14 cellular contexts compared by ENCODE assay signal in the genomic region with DNA sequence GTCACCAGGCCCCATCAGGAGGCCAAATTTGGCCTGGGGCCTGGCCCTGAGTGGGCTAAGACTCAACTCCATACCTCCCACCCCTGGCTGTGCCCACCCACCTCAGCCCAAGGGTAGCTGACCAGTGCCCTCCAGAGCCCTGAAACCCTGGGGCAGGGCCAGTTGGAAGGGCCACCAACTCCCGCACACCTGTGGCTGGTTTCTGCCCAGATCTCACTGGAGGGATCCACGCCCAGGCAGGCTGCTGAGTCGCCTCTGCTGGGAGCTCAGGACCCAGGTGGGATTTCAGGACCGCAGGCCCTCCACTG. TPM values are rescaled to one million over a fixed set of nuclear protein-coding genes. Genes with fewer than 3 reads are reported as not detected.
DNase-seq lines count a peak whose midpoint lies in the region; ATAC-seq and TF ChIP-seq lines count a peak whose summit lies in the region.
"Had no signal": no experiment of that assay in that cellular context is flagged by ENCODE, and none has a peak within 500 bp of the region (broad histone marks: within the 10 kb centered on the region; RNA-seq: fewer than 3 reads in every experiment).

No MANE protein-coding gene starts in this region.

- intact Hi-C loops in vagina (cut with DNase I), result no loop called here

- peak overlapping the region; percentile 61; the same call in 1 of the 2 replicates for H3K9ac ChIP-seq in SK-N-SH

- no peaks in the 10 kb centered on the region for H3K36me3 ChIP-seq in SK-N-SH (replicated peaks in 1 of 2; ENCODE audit: control insufficient read depth in 1 of 2, insufficient read depth in 2 of 2, low read length in 1 of 2)
- H3K36me3 ChIP-seq in neutrophil, result no peaks in the 10 kb centered on the region
- no peaks in the 10 kb centered on the region for H3K36me3 ChIP-seq in vagina
- H3K36me3 ChIP-seq: MG63 had no signal

- no peaks in the 10 kb centered on the region for H3K9me3 Mint-ChIP-seq in T-helper 2 cell treated with Interferon-gamma antibody and Interleukin-4, amounts not matched to agents 5 μg/mL and 100 μg/mL, for 36 hours

- ATAC-seq in SK-N-SH treated with all-trans-retinoic acid at 6 μM for 48 hours (no peak; the same call in 2 of the 3 replicates), GM21737 (IDR thresholded peaks at IDR 0.05; ENCODE audit: unreplicated experiment) (no peak)
- ATAC-seq: stimulated activated naive CD8-positive, alpha-beta T cell treated with anti-CD3 and anti-CD28 coated beads, Interleukin-15, Interleukin-2, amounts not matched to agents 100 U/mL and 50 U/mL, for 24 hours had no signal

- H4K20me1 ChIP-seq in SK-N-SH (ENCODE audit: insufficient read depth), result no peaks in the 10 kb centered on the region

- H3F3A ChIP-seq in SK-N-SH (replicated peaks; ENCODE audit: insufficient read depth), result no peaks in the 10 kb centered on the region

- H3K27ac ChIP-seq in SK-N-SH (ENCODE audit: low read depth in 2 of 2, low read length in 1 of 2), result no peak overlapping the region; a peak in 1 of 4 replicates
- peak overlapping the region; percentile 81 for H3K27ac ChIP-seq in epithelial cell of prostate
- H3K27ac ChIP-seq in neutrophil, result peak overlapping the region; percentile 98
- peak overlapping the region; percentile 78 for H3K27ac ChIP-seq in vagina

- TF ChIP-seq CTCF in SK-N-SH (IDR thresholded peaks at IDR 0.05) (no peak), neutrophil (IDR thresholded peaks at IDR 0.05) (no peak), vagina (IDR thresholded peaks at IDR 0.05) (no peak)

- TF ChIP-seq EP300 in SK-N-SH (IDR thresholded peaks at IDR 0.05; ENCODE audit: borderline replicate concordance in 1 of 2, low read depth in 1 of 2, low read length in 1 of 2), result no peak

- H3K4me3 Mint-ChIP-seq in T-helper 2 cell treated with Interferon-gamma antibody and Interleukin-4, amounts not matched to agents 5 μg/mL and 100 μg/mL, for 36 hours, result no peak overlapping the region

- no peaks in the 10 kb centered on the region for H3K9me2 ChIP-seq in SK-N-SH

- CTCF ChIA-PET in SK-N-SH (lab: Yijun Ruan, JAX), result interaction anchor here (0.9 to 2.1 kb wide), 3 partner anchors 30 to 78 kb away, joined by 3 to 9 read pairs (median 3); no protein-coding TSS in a partner anchor

- H3K4me1 ChIP-seq in SK-N-SH (ENCODE audit: control insufficient read depth in 1 of 2, insufficient read depth in 2 of 2, low read depth in 1 of 2, low read length in 1 of 2), result peaks cover 13 to 44% of the 10 kb centered on the region in 2 experiments; a peak in 3 of 4 replicates
- H3K4me1 ChIP-seq in neutrophil (ENCODE audit: control insufficient read depth in 1 of 2, insufficient read depth in 1 of 2, low read depth in 1 of 2, low read length in 1 of 2), result peaks cover 41 to 50% of the 10 kb centered on the region in 2 experiments
- H3K4me1 ChIP-seq in vagina, result peaks cover 60% of the 10 kb centered on the region

- no peaks in the 10 kb centered on the region for H3K36me3 Mint-ChIP-seq in T-helper 2 cell treated with Interferon-gamma antibody and Interleukin-4, amounts not matched to agents 5 μg/mL and 100 μg/mL, for 36 hours (ENCODE audit: low read depth)

- no peak overlapping the region for H3K27ac Mint-ChIP-seq in T-helper 2 cell treated with Interferon-gamma antibody and Interleukin-4, amounts not matched to agents 5 μg/mL and 100 μg/mL, for 36 hours

- no CpG with 5 or more reads among the region's 4 CpGs for WGBS in SK-N-SH (ENCODE audit: low lambda C conversion rate)

- DNase-seq in SK-N-SH (no peak), epithelial cell of prostate (ENCODE audit: low read depth, low spot score) (no peak), vagina (ENCODE audit: extremely low spot score in 2 of 2) (no peak)
- DNase-seq in stimulated activated CD4-positive, alpha-beta T cell treated with anti-CD3 and anti-CD28 coated beads, Interleukin-2, amount 100 ng/mL, for 48 hours, result no peak
- no peak for DNase-seq in T-helper 2 cell treated with Interferon-gamma antibody and Interleukin-4, amounts not matched to agents 5 μg/mL and 100 μg/mL, for 36 hours (ENCODE audit: low spot score)
- DNase-seq: activated CD4-positive, CD25-positive, alpha-beta regulatory T cell treated with anti-CD3 and anti-CD28 coated beads, Interleukin-2, amount 50 U/mL, for 72 hours; amygdala; dermis blood vessel endothelial cell; MG63; stimulated activated naive CD8-positive, alpha-beta T cell treated with anti-CD3 and anti-CD28 coated beads, Interleukin-15, Interleukin-2, amounts not matched to agents 100 U/mL and 50 U/mL, for 24 hours had no signal

- no peaks in the 10 kb centered on the region for H3K9me3 ChIP-seq in SK-N-SH
- no peaks in the 10 kb centered on the region for H3K9me3 ChIP-seq in neutrophil
- H3K9me3 ChIP-seq in vagina, result no peaks in the 10 kb centered on the region
- H3K9me3 ChIP-seq: MG63, mucosa of descending colon had no signal

- H3K4me3 ChIP-seq in SK-N-SH (ENCODE audit: low read depth in 2 of 2, low read length in 1 of 2) (no peak overlapping the region), neutrophil (ENCODE audit: low read depth in 1 of 2, low read length in 1 of 2) (no peak overlapping the region), vagina (no peak overlapping the region)
- H3K4me3 ChIP-seq: MG63, mucosa of descending colon had no signal

- H2AFZ ChIP-seq in SK-N-SH (ENCODE audit: low read depth), result no peak overlapping the region

- no peaks in the 10 kb centered on the region for H3K4me1 Mint-ChIP-seq in T-helper 2 cell treated with Interferon-gamma antibody and Interleukin-4, amounts not matched to agents 5 μg/mL and 100 μg/mL, for 36 hours (ENCODE audit: low read depth)

- H3K27me3 ChIP-seq in SK-N-SH (ENCODE audit: insufficient read depth) (no peaks in the 10 kb centered on the region), neutrophil (no peaks in the 10 kb centered on the region), vagina (no peaks in the 10 kb centered on the region)
- H3K27me3 ChIP-seq: MG63 had no signal

- no peak for TF ChIP-seq POLR2A in vagina (IDR thresholded peaks at IDR 0.05)

- POLR2A ChIA-PET in SK-N-SH (lab: Yijun Ruan, JAX), result no interaction called here

- H3K79me2 ChIP-seq in SK-N-SH (ENCODE audit: insufficient read depth), result no peaks in the 10 kb centered on the region

- H3K27me3 Mint-ChIP-seq in T-helper 2 cell treated with Interferon-gamma antibody and Interleukin-4, amounts not matched to agents 5 μg/mL and 100 μg/mL, for 36 hours (ENCODE audit: low read depth), result no peaks in the 10 kb centered on the region

- H3K4me2 ChIP-seq in SK-N-SH, result no peak overlapping the region

- no peak for TF ChIP-seq RAD21 in SK-N-SH (IDR thresholded peaks at IDR 0.05; ENCODE audit: low read length)

TF ChIP-seq in SK-N-SH, 30 proteins besides CTCF, POLR2A, EP300 and RAD21 (continues in another document):
- no peak for TF ChIP-seq TAF1 (IDR thresholded peaks at IDR 0.05; ENCODE audit: borderline replicate concordance, low read depth, low read length)
- TF ChIP-seq RCOR1 (IDR thresholded peaks at IDR 0.05; ENCODE audit: low read length), result no peak
- TF ChIP-seq, protein P1, sequence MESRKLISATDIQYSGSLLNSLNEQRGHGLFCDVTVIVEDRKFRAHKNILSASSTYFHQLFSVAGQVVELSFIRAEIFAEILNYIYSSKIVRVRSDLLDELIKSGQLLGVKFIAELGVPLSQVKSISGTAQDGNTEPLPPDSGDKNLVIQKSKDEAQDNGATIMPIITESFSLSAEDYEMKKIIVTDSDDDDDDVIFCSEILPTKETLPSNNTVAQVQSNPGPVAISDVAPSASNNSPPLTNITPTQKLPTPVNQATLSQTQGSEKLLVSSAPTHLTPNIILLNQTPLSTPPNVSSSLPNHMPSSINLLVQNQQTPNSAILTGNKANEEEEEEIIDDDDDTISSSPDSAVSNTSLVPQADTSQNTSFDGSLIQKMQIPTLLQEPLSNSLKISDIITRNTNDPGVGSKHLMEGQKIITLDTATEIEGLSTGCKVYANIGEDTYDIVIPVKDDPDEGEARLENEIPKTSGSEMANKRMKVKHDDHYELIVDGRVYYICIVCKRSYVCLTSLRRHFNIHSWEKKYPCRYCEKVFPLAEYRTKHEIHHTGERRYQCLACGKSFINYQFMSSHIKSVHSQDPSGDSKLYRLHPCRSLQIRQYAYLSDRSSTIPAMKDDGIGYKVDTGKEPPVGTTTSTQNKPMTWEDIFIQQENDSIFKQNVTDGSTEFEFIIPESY (IDR thresholded peaks at IDR 0.05; ENCODE audit: borderline replicate concordance, low read depth), result no peak
- no peak for TF ChIP-seq ELF1 (IDR thresholded peaks at IDR 0.05)
- no peak for TF ChIP-seq NRF1 (IDR thresholded peaks at IDR 0.05; ENCODE audit: low read depth, low read length)

TF ChIP-seq in SK-N-SH treated with all-trans-retinoic acid at 6 μM for 48 hours, 23 proteins besides CTCF, POLR2A, EP300 and RAD21 (continues in another document):
- TF ChIP-seq ISL1 (CRISPR knock-in tag; IDR thresholded peaks at IDR 0.05), result no peak
- no peak for TF ChIP-seq ZNF8 (CRISPR knock-in tag; IDR thresholded peaks at IDR 0.05)
- TF ChIP-seq, protein P2, sequence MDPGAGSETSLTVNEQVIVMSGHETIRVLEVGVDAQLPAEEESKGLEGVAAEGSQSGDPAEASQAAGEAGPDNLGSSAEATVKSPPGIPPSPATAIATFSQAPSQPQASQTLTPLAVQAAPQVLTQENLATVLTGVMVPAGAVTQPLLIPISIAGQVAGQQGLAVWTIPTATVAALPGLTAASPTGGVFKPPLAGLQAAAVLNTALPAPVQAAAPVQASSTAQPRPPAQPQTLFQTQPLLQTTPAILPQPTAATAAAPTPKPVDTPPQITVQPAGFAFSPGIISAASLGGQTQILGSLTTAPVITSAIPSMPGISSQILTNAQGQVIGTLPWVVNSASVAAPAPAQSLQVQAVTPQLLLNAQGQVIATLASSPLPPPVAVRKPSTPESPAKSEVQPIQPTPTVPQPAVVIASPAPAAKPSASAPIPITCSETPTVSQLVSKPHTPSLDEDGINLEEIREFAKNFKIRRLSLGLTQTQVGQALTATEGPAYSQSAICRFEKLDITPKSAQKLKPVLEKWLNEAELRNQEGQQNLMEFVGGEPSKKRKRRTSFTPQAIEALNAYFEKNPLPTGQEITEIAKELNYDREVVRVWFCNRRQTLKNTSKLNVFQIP (CRISPR knock-in tag; IDR thresholded peaks at IDR 0.05; ENCODE audit: borderline replicate concordance, low read depth), result no peak
- TF ChIP-seq TOX (CRISPR knock-in tag; IDR thresholded peaks at IDR 0.05; ENCODE audit: borderline replicate concordance), result no peak
- no peak for TF ChIP-seq BACH2 (CRISPR knock-in tag; IDR thresholded peaks at IDR 0.05; ENCODE audit: borderline replicate concordance)
- TF ChIP-seq GLIS3 (CRISPR knock-in tag; IDR thresholded peaks at IDR 0.05), result no peak
- TF ChIP-seq ESRRG (CRISPR knock-in tag; IDR thresholded peaks at IDR 0.05), result no peak

RNA-seq across cellular contexts. Expression of a gene that starts 8.9 kb away (rescaled TPM):
- 9.9 and 15.3 TPM in 2 replicates for polyA plus RNA-seq in SK-N-SH (2012; rRNA removed)
- polyA plus RNA-seq in SK-N-SH (2012; cell fraction: cytosol; rRNA removed), result 6.3 and 10.1 TPM in 2 replicates
- polyA plus RNA-seq in SK-N-SH (2012; cell fraction: nucleus; rRNA removed), result 22.4 and 23.7 TPM in 2 replicates
- 97.2 TPM for total RNA-seq in vagina

RNA-seq across cellular contexts. Expression of a gene that starts 33.2 kb away (rescaled TPM):
- polyA plus RNA-seq in SK-N-SH (2012; rRNA removed), result 92.5 and 113 TPM in 2 replicates
- 66.3 and 80.8 TPM in 2 replicates for polyA plus RNA-seq in SK-N-SH (2012; cell fraction: cytosol; rRNA removed)
- 104 and 142 TPM in 2 replicates for polyA plus RNA-seq in SK-N-SH (2012; cell fraction: nucleus; rRNA removed)
- total RNA-seq in vagina, result 34.4 TPM

RNA-seq across cellular contexts. Expression of a gene that starts 33.4 kb away (rescaled TPM):
- 7.5 and 9.9 TPM in 2 replicates for polyA plus RNA-seq in SK-N-SH (2012; rRNA removed)
- polyA plus RNA-seq in SK-N-SH (2012; cell fraction: cytosol; rRNA removed), result 6.0 and 8.3 TPM in 2 replicates
- polyA plus RNA-seq in SK-N-SH (2012; cell fraction: nucleus; rRNA removed), result 23.2 and 25.7 TPM in 2 replicates
- 21.4 TPM for total RNA-seq in vagina

Comparison
In these comparisons a context has a peak if more than half of its experiments do, and no peak if none do; other contexts are left out.
1. H3K27ac ChIP-seq: peak in epithelial cell of prostate (single experiment), neutrophil (single experiment) and vagina (single experiment); none in SK-N-SH (0 of 2).